In the genomic region with DNA sequence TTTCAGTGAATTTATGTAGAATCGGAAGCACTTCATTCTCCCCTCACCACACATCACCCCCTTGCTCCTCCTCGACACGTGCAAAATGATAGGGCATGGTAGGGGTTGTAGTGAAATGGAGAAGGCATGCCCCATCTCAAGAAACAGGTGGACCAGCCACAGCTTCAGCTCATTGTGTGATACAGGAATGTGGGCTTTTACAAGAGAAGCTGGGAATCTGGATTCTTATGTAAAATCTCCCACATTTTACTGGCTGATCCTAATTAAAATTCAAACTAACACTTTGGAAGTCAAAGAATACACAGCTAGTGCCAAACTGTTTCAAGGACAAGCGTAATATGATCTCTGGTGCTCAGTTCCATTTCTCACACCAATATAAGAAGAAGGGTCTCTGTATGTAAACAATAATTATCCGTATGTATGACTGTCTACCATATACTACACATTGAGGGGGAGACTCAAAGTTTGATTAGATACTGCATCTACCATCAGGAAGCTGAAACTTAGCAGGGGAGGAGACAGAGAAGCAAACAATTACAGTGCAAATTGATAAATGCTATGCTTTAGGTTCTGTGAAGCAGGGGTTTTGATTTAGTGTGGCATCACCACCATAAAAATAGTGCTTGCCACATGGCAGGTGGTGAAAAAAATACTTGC, we compare ENCODE assay signal across 8 cellular contexts. TPM values are rescaled to one million over a fixed set of nuclear protein-coding genes. Genes with fewer than 3 reads are reported as not detected.
DNase-seq lines count a peak whose midpoint lies in the region; ATAC-seq and TF ChIP-seq lines count a peak whose summit lies in the region.

No MANE protein-coding gene starts in this region.

- no peak for TF ChIP-seq POLR2A in vagina (IDR thresholded peaks at IDR 0.05)

- no peak overlapping the region for H2BK5ac ChIP-seq in mesendoderm (ENCODE audit: low read length)

- no peaks in the 10 kb centered on the region for H3K9me3 ChIP-seq in vagina

- no peaks in the 10 kb centered on the region for H3K79me1 ChIP-seq in mesendoderm (ENCODE audit: low read length)

- H2BK15ac ChIP-seq in mesendoderm (replicated peaks; ENCODE audit: low read depth), result no peak overlapping the region

- DNase-seq in mesendoderm (peak; percentile 21), GM19238 (ENCODE audit: insufficient read length, low spot score) (no peak), RKO (ENCODE audit: low spot score) (no peak), vagina (ENCODE audit: extremely low spot score in 2 of 2) (no peak)
- no peak for DNase-seq in activated CD8-positive, alpha-beta memory T cell treated with anti-CD3 and anti-CD28 coated beads, Interleukin-2, amount 50 U/mL, for 4 hours

- H2BK120ac ChIP-seq in mesendoderm (ENCODE audit: low read depth, low read length), result no peak overlapping the region

- no peak overlapping the region for H3K9ac ChIP-seq in mesendoderm (ENCODE audit: low read length)

- no peak overlapping the region for H4K8ac ChIP-seq in mesendoderm (ENCODE audit: low read depth, low read length)

- H3K27ac ChIP-seq in mesendoderm (ENCODE audit: low read depth, low read length) (no peak overlapping the region), vagina (no peak overlapping the region)

- WGBS in mesendoderm (ENCODE audit: extremely low coverage, insufficient coverage, low lambda C conversion rate), result no CpG with 5 or more reads among the region's 5 CpGs

- ATAC-seq in GM19043 (IDR thresholded peaks at IDR 0.05; ENCODE audit: low read depth, unreplicated experiment) (peak; percentile 10), HG02885 (IDR thresholded peaks at IDR 0.05; ENCODE audit: poor library complexity, unreplicated experiment) (peak; percentile 0)

- H3K27me3 ChIP-seq in mesendoderm (ENCODE audit: insufficient read depth, low read length, poor library complexity) (no peaks in the 10 kb centered on the region), vagina (no peaks in the 10 kb centered on the region)

- no peak overlapping the region for H3K56ac ChIP-seq in mesendoderm (ENCODE audit: low read length)

- H3K36me3 ChIP-seq in mesendoderm (ENCODE audit: control insufficient read depth, insufficient read depth, low read length) (no peaks in the 10 kb centered on the region), vagina (no peaks in the 10 kb centered on the region)

- TF ChIP-seq CTCF in WI38 (IDR thresholded peaks at IDR 0.05; ENCODE audit: low read depth, low read length) (no peak), vagina (IDR thresholded peaks at IDR 0.05) (no peak)

- H3K23ac ChIP-seq in mesendoderm (ENCODE audit: low read length), result peak overlapping the region; percentile 12

- no peaks in the 10 kb centered on the region for H3K4me1 ChIP-seq in mesendoderm (ENCODE audit: control insufficient read depth, low read depth, low read length)
- peaks cover 4% of the 10 kb centered on the region for H3K4me1 ChIP-seq in vagina

- no peak overlapping the region for H2AK5ac ChIP-seq in mesendoderm (ENCODE audit: low read length)

- H4K5ac ChIP-seq in mesendoderm (ENCODE audit: low read length), result no peak overlapping the region

- no peaks in the 10 kb centered on the region for H3K79me2 ChIP-seq in mesendoderm (ENCODE audit: control insufficient read depth, insufficient read depth, low read length)

- no peak overlapping the region for H3K4ac ChIP-seq in mesendoderm (ENCODE audit: low read depth, low read length)

- H3K4me3 ChIP-seq in WI38 (ENCODE audit: low read depth, low read length), result peak overlapping the region; percentile 30
- no peak overlapping the region for H3K4me3 ChIP-seq in mesendoderm (ENCODE audit: low read length)
- H3K4me3 ChIP-seq in vagina, result no peak overlapping the region

- intact Hi-C loops in vagina (cut with DNase I), result no loop called here

- H3K4me2 ChIP-seq in mesendoderm (ENCODE audit: low read length), result no peak overlapping the region

- H3K18ac ChIP-seq in mesendoderm (ENCODE audit: low read length), result no peak overlapping the region

RNA-seq across cellular contexts. Expression of a gene that starts 24.3 kb away (rescaled TPM):
- polyA plus RNA-seq in mesendoderm (2013, experiment 1 of 2), result 4.3 TPM
- 5.0 TPM for polyA plus RNA-seq in mesendoderm (2013, experiment 2 of 2)
- total RNA-seq in vagina, result 4.7 TPM
